In the genomic region with DNA sequence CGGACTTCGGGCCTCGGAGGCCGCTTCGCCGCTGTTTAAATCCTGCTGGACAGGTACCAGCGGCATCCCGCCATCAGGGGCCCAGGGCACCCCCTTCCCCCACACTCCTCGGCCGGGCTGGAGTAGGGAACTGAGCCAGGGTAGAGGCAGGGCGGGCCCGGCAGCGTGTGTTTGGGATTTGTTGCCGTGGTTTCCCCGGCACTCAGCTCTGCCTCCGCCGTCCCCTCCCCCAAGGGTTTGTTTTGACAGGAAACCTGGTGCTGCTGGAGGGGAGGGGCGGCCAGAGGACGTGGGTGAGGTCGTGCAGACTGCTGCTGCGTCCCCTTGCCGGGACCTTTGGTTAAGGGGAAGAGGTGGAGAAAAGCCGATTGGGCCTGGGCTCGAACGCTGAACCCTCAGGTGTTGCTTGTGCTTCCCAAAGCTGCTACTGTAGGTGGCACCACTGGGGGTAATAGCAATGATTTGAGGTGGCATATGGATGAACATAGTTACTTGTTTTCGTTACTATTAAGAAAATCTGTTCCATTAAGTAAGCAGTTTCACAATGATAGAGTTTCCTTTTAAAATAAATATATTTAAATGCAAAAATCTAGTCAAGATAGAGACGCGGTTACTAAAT, we compare ENCODE assay signal across 8 cellular contexts. TPM values are rescaled to one million over a fixed set of nuclear protein-coding genes. Genes with fewer than 3 reads are reported as not detected.
DNase-seq lines count a peak whose midpoint lies in the region; ATAC-seq and TF ChIP-seq lines count a peak whose summit lies in the region.

No MANE protein-coding gene starts in this region.

- TF ChIP-seq CTCF in GM10266 (IDR thresholded peaks at IDR 0.05; ENCODE audit: control insufficient read depth, insufficient read depth, low read depth, missing control alignments) = no peak
- TF ChIP-seq CTCF in Panc1 (IDR thresholded peaks at IDR 0.05) = peak; percentile 14

- BruUV-seq in Panc1 (replicated peaks; lab: Mats Ljungman, UMichigan) = no TSS peak

- H3K4me3 Mint-ChIP-seq in naive thymus-derived CD4-positive, alpha-beta T cell = peak overlapping the region; percentile 88 to 99 (median 96)
- H3K4me3 Mint-ChIP-seq in stimulated activated effector memory CD8-positive, alpha-beta T cell treated with anti-CD3 and anti-CD28 coated beads, Interleukin-12 subunit alpha, Interleukin-12 subunit beta, amount 100 ng/mL, for 72 hours = peak overlapping the region; percentile 91

- H3K9me3 Mint-ChIP-seq in naive thymus-derived CD4-positive, alpha-beta T cell = no peaks in the 10 kb centered on the region
- no peaks in the 10 kb centered on the region for H3K9me3 Mint-ChIP-seq in stimulated activated effector memory CD8-positive, alpha-beta T cell treated with anti-CD3 and anti-CD28 coated beads, Interleukin-12 subunit alpha, Interleukin-12 subunit beta, amount 100 ng/mL, for 72 hours

- H3K9me3 ChIP-seq in Panc1 (ENCODE audit: control insufficient read depth, insufficient read depth, low read depth, low read length) = no peaks in the 10 kb centered on the region
- no peaks in the 10 kb centered on the region for H3K9me3 ChIP-seq in naive thymus-derived CD4-positive, alpha-beta T cell (ENCODE audit: control insufficient read depth in 2 of 3, low read length in 3 of 3)

- POLR2A ChIA-PET in Panc1 (lab: Charles Lee) = no interaction called here
- POLR2A ChIA-PET in naive thymus-derived CD4-positive, alpha-beta T cell (lab: Charles Lee) = interaction anchor here (0.9 to 7.1 kb wide), 19 partner anchors 8 to 789 kb away, joined by 3 to 188 read pairs (median 10); a partner anchor contains a TSS

- H3K4me3 ChIP-seq in Panc1 (ENCODE audit: low read depth in 2 of 2, low read length in 2 of 2) = peak overlapping the region; percentile 85 to 86
- peak overlapping the region; percentile 94 for H3K4me3 ChIP-seq in naive thymus-derived CD4-positive, alpha-beta T cell (ENCODE audit: low read length)

- intact Hi-C loops in Panc1 (cut with micrococcal nuclease; ENCODE audit: unreplicated experiment) = no loop called here
- intact Hi-C loops in naive thymus-derived CD4-positive, alpha-beta T cell (cut with micrococcal nuclease) = loop anchor here (1.0 to 10.0 kb wide), 14 partner anchors 21 to 2001 kb away; a partner anchor contains a TSS

- in situ Hi-C loops in Panc1 (cut with HindIII; ENCODE audit: low pct_unique_long_range_greater_than_20kb, low sequenced_read_pairs) = no loop called here

- CTCF ChIA-PET in Panc1 (lab: Charles Lee) = no interaction called here
- CTCF ChIA-PET in naive thymus-derived CD4-positive, alpha-beta T cell (lab: Charles Lee) = interaction anchor here (0.6 to 3.8 kb wide), 4 partner anchors 13 to 54 kb away, joined by 3 to 20 read pairs (median 4); a partner anchor contains a TSS

- DNase-seq in GM10266 (ENCODE audit: extremely low spot score) = peak; percentile 62
- no peak for DNase-seq in Panc1 (ENCODE audit: low read depth, low spot score)
- peak; percentile 74 to 84 for DNase-seq in activated T-helper 1 cell treated with anti-CD3 and anti-CD28 coated beads, Interleukin-2, amount 50 U/mL, for 16 hours (ENCODE audit: low read depth in 1 of 2, low spot score in 1 of 2)
- DNase-seq in fibroblast of gingiva (ENCODE audit: low read depth) = peak; percentile 74
- DNase-seq in naive thymus-derived CD4-positive, alpha-beta T cell = peak; percentile 76 to 99 (median 98)
- DNase-seq in stimulated activated effector memory CD8-positive, alpha-beta T cell treated with anti-CD3 and anti-CD28 coated beads, Interleukin-12 subunit alpha, Interleukin-12 subunit beta, amount 100 ng/mL, for 72 hours (ENCODE audit: low spot score in 2 of 2) = peak; percentile 59 to 82

- H3K4me1 Mint-ChIP-seq in naive thymus-derived CD4-positive, alpha-beta T cell = peaks cover 44 to 75% (median 55%) of the 10 kb centered on the region in 7 donors
- peaks cover 40% of the 10 kb centered on the region for H3K4me1 Mint-ChIP-seq in stimulated activated effector memory CD8-positive, alpha-beta T cell treated with anti-CD3 and anti-CD28 coated beads, Interleukin-12 subunit alpha, Interleukin-12 subunit beta, amount 100 ng/mL, for 72 hours

- peak overlapping the region; percentile 97 to 100 (median 100) for H3K27ac Mint-ChIP-seq in naive thymus-derived CD4-positive, alpha-beta T cell
- H3K27ac Mint-ChIP-seq in stimulated activated effector memory CD8-positive, alpha-beta T cell treated with anti-CD3 and anti-CD28 coated beads, Interleukin-12 subunit alpha, Interleukin-12 subunit beta, amount 100 ng/mL, for 72 hours = peak overlapping the region; percentile 100

- peaks cover 6% of the 10 kb centered on the region for H3K27me3 ChIP-seq in Panc1 (ENCODE audit: control insufficient read depth, insufficient read depth, low read length)
- H3K27me3 ChIP-seq in naive thymus-derived CD4-positive, alpha-beta T cell (ENCODE audit: control insufficient read depth in 2 of 2, insufficient read depth in 2 of 2, low read length in 2 of 2) = no peaks in the 10 kb centered on the region

- peaks cover 0 to 2% (median 0%) of the 10 kb centered on the region in 5 donors for H3K27me3 Mint-ChIP-seq in naive thymus-derived CD4-positive, alpha-beta T cell

- H3K36me3 Mint-ChIP-seq in naive thymus-derived CD4-positive, alpha-beta T cell = peaks cover 0 to 14% (median 5%) of the 10 kb centered on the region in 5 donors
- H3K36me3 Mint-ChIP-seq in stimulated activated effector memory CD8-positive, alpha-beta T cell treated with anti-CD3 and anti-CD28 coated beads, Interleukin-12 subunit alpha, Interleukin-12 subunit beta, amount 100 ng/mL, for 72 hours = peaks cover 20% of the 10 kb centered on the region

- ATAC-seq in HG03521 (IDR thresholded peaks at IDR 0.05; ENCODE audit: unreplicated experiment) = peak; percentile 28
- 0 out of 2 replicates have a peak, but pooled peaks have one; percentile 36 for ATAC-seq in Panc1
- peak; percentile 74 for ATAC-seq in naive thymus-derived CD4-positive, alpha-beta T cell
- ATAC-seq in stimulated activated effector memory CD8-positive, alpha-beta T cell treated with anti-CD3 and anti-CD28 coated beads, Interleukin-12 subunit alpha, Interleukin-12 subunit beta, amount 100 ng/mL, for 72 hours = peak; percentile 61
- ATAC-seq in HG03025 (IDR thresholded peaks at IDR 0.05; ENCODE audit: low FRiP score, unreplicated experiment) = no peak

- H3K36me3 ChIP-seq in Panc1 (ENCODE audit: control insufficient read depth, insufficient read depth, low read length) = no peaks in the 10 kb centered on the region
- peaks cover 0 to 6% (median 4%) of the 10 kb centered on the region in 3 experiments for H3K36me3 ChIP-seq in naive thymus-derived CD4-positive, alpha-beta T cell (ENCODE audit: control insufficient read depth in 2 of 3, insufficient read depth in 3 of 3, low read length in 3 of 3)

- H3K27ac ChIP-seq in Panc1 (ENCODE audit: low read length) = peak overlapping the region; percentile 83; the same call in 1 of the 2 replicates
- peak overlapping the region; percentile 100 for H3K27ac ChIP-seq in naive thymus-derived CD4-positive, alpha-beta T cell (ENCODE audit: low read depth, low read length)

- peaks cover 5% of the 10 kb centered on the region; the same call in 1 of the 2 replicates for H3K4me1 ChIP-seq in Panc1 (ENCODE audit: control insufficient read depth, insufficient read depth, low read length)
- H3K4me1 ChIP-seq in naive thymus-derived CD4-positive, alpha-beta T cell (ENCODE audit: control insufficient read depth in 2 of 2, insufficient read depth in 2 of 2, low read length in 2 of 2) = peaks cover 15 to 44% of the 10 kb centered on the region in 2 donors

RNA-seq across cellular contexts. Expression of a gene that starts 0.8 kb away (rescaled TPM):
- total RNA-seq in Panc1 (2021; ENCODE audit: unreplicated experiment) = 3.5 TPM
- polyA plus RNA-seq in Panc1 (2012; ENCODE audit: insufficient read length) = 3.0 TPM
- 100 to 1,000 TPM in 4 of 5 experiments, 10 to 100 TPM in 1; 26.9 to 258 (median 134) TPM for total RNA-seq in naive thymus-derived CD4-positive, alpha-beta T cell
- 10 to 100 TPM; 43.2 to 46.3 TPM for polyA plus RNA-seq in naive thymus-derived CD4-positive, alpha-beta T cell

RNA-seq across cellular contexts. Expression of a gene that starts 54.2 kb away (rescaled TPM):
- 8.2 TPM for total RNA-seq in Panc1 (2021; ENCODE audit: unreplicated experiment)
- polyA plus RNA-seq in Panc1 (2012; ENCODE audit: insufficient read length) = 4.4 TPM
- total RNA-seq in naive thymus-derived CD4-positive, alpha-beta T cell = 1 to 10 TPM; 4.7 to 8.7 (median 6.8) TPM
- polyA plus RNA-seq in naive thymus-derived CD4-positive, alpha-beta T cell = 1 to 10 TPM; 5.0 to 7.8 TPM

RNA-seq across cellular contexts. Expression of a gene that starts 55.5 kb away (rescaled TPM):
- total RNA-seq in Panc1 (2021; ENCODE audit: unreplicated experiment) = 95.9 TPM
- 100 TPM for polyA plus RNA-seq in Panc1 (2012; ENCODE audit: insufficient read length)
- total RNA-seq in naive thymus-derived CD4-positive, alpha-beta T cell = 10 to 100 TPM in 4 of 5 experiments, 1 to 10 TPM in 1; 4.3 to 27.2 (median 13.0) TPM
- 1 to 10 TPM; 7.1 to 7.6 TPM for polyA plus RNA-seq in naive thymus-derived CD4-positive, alpha-beta T cell
